In genomic region chr18:75785175-75785574, GRCh38 we compare ENCODE assay signal across 23 cellular contexts.
"Had no signal": no experiment of that assay in that cellular context is flagged by ENCODE, and none has a peak within 500 bp of the region (broad histone marks: within the 10 kb centered on the region; RNA-seq: fewer than 3 reads in every experiment).

No MANE protein-coding gene starts in this region.

- H3K27ac ChIP-seq: brain microvascular endothelial cell, cardiac muscle cell, KMS-11, SJSA1 had no signal

- H3K9me3 Mint-ChIP-seq: activated naive CD4-positive, alpha-beta T cell treated with anti-CD3 and anti-CD28 coated beads for 36 hours; activated T-cell treated with anti-CD3 and anti-CD28 coated beads, Interleukin-2, amount 50 U/mL, for 4 hours; T-helper 2 cell treated with Interferon-gamma antibody and Interleukin-4, amounts not matched to agents 5 μg/mL and 100 μg/mL, for 36 hours had no signal

- H3K36me3 Mint-ChIP-seq: activated CD8-positive, alpha-beta memory T cell treated with anti-CD3 and anti-CD28 coated beads, Interleukin-2, amount 10 ng/mL, durations not matched to agents 7 days and 5 days; activated naive CD8-positive, alpha-beta T cell; WTC11 had no signal

- H3K27ac Mint-ChIP-seq: activated CD8-positive, alpha-beta memory T cell treated with anti-CD3 and anti-CD28 coated beads, Interleukin-2, amount 10 ng/mL, durations not matched to agents 7 days and 5 days; activated naive CD4-positive, alpha-beta T cell treated with anti-CD3 and anti-CD28 coated beads for 36 hours; activated naive CD8-positive, alpha-beta T cell; T-helper 2 cell treated with Interferon-gamma antibody and Interleukin-4, amounts not matched to agents 5 μg/mL and 100 μg/mL, for 36 hours; WTC11 had no signal

- H3K4me1 ChIP-seq: SJSA1 had no signal

- H3K4me3 ChIP-seq: cardiac muscle cell, SJSA1 had no signal

- DNase-seq: activated CD4-positive, alpha-beta T cell treated with anti-CD3 and anti-CD28 coated beads for 48 hours; activated CD4-positive, alpha-beta T cell treated with anti-CD3 and anti-CD28 coated beads, Interleukin-2, amount 50 U/mL, for 48 hours; activated CD4-positive, CD25-positive, alpha-beta regulatory T cell treated with anti-CD3 and anti-CD28 coated beads, Interleukin-2, amount 50 U/mL, for 72 hours; activated CD8-positive, alpha-beta memory T cell treated with anti-CD3 and anti-CD28 coated beads, Interleukin-2, amount 10 ng/mL, durations not matched to agents 7 days and 5 days; activated gamma-delta T cell; activated naive CD4-positive, alpha-beta T cell treated with anti-CD3 and anti-CD28 coated beads for 36 hours; activated T-cell treated with anti-CD3 and anti-CD28 coated beads, Interleukin-2, amount 50 U/mL, for 4 hours; brain microvascular endothelial cell; NCI-H187 treated with DMSO at 0.1 percent for 48 hours; NCI-H2081 treated with DMSO at 0.1 percent for 48 hours; NCI-H226; PC-3; SHP77; SW 1271 had no signal

- H3K9me3 ChIP-seq: SJSA1 had no signal

- H3K27me3 ChIP-seq: brain microvascular endothelial cell, cardiac muscle cell, SJSA1 had no signal

- H3K36me3 ChIP-seq: brain microvascular endothelial cell, cardiac muscle cell, SJSA1 had no signal

- H3K4me3 Mint-ChIP-seq: activated CD8-positive, alpha-beta memory T cell treated with anti-CD3 and anti-CD28 coated beads, Interleukin-2, amount 10 ng/mL, durations not matched to agents 7 days and 5 days; activated naive CD4-positive, alpha-beta T cell treated with anti-CD3 and anti-CD28 coated beads for 36 hours; activated naive CD8-positive, alpha-beta T cell; activated T-cell treated with anti-CD3 and anti-CD28 coated beads, Interleukin-2, amount 50 U/mL, for 4 hours; T-helper 2 cell treated with Interferon-gamma antibody and Interleukin-4, amounts not matched to agents 5 μg/mL and 100 μg/mL, for 36 hours; WTC11 had no signal

- H3K4me2 ChIP-seq: KMS-11 had no signal

- H3K9ac ChIP-seq: KMS-11 had no signal

- H3K4me1 Mint-ChIP-seq: activated CD8-positive, alpha-beta memory T cell treated with anti-CD3 and anti-CD28 coated beads, Interleukin-2, amount 10 ng/mL, durations not matched to agents 7 days and 5 days had no signal

- FAIRE-seq: astrocyte, RCC 7860 had no signal

- ATAC-seq: activated CD8-positive, alpha-beta memory T cell treated with anti-CD3 and anti-CD28 coated beads, Interleukin-2, amount 10 ng/mL, durations not matched to agents 7 days and 5 days; activated T-cell treated with anti-CD3 and anti-CD28 coated beads, Interleukin-2, amount 50 U/mL, for 4 hours; PC-3; SK-N-SH treated with all-trans-retinoic acid at 6 μM for 48 hours; WTC11 had no signal
